Comparison of ENCODE assay signal across 12 cellular contexts in the genomic region with DNA sequence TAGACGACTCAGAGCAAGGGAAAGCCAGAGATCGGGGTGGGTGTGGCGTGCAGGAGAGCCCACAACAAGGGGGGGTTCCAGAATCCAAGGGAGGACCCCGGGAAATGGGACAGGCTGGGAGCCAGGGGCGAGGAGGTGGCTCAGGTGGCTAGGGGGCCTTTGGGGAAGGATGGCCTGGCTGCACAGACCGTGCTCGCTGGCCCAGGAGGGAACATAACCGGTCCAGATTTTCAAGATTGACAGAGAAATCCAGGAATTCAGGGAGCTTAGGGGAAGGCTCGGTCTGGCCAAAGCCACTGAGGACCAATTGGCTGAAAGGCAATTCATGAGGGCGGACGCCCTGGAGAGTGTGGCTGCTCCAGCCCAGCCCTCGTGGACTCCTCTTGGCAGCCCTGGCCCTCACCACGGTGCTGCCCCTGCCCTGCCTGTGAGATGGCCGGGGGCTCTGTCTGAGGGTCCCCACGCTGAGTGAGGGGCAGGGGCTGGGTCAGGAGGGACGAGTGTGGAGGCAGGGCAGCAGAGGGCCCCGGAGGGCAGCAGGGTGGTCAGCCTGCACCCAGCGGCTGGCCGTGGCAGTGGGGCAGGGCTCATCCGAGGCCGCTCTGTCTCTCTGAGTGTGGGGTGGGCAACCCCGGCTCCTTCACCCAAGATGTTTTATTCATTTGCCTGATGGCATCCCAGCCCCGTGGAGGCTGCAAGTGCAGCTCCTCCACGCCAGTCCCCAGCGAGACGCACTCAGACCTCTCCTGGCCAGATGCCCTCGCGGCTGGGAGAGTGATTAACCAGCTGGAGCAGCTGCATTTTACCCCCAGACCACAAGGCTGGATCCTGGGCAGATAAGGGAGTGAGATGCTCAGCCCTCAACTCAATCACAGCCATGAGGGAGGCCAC. TPM values are rescaled to one million over a fixed set of nuclear protein-coding genes. Genes with fewer than 3 reads are reported as not detected.
A peak's percentile ranks its signal among the peaks of the same experiment; 100 is the strongest.
DNase-seq lines count a peak whose midpoint lies in the region; ATAC-seq and TF ChIP-seq lines count a peak whose summit lies in the region.
"Had no signal": no experiment of that assay in that cellular context is flagged by ENCODE, and none has a peak within 500 bp of the region (broad histone marks: within the 10 kb centered on the region; RNA-seq: fewer than 3 reads in every experiment).

No MANE protein-coding gene starts in this region.

- H3K36me3 Mint-ChIP-seq in activated naive CD8-positive, alpha-beta T cell, result no peaks in the 10 kb centered on the region
- no peaks in the 10 kb centered on the region for H3K36me3 Mint-ChIP-seq in activated naive CD8-positive, alpha-beta T cell treated with anti-CD3 and anti-CD28 coated beads, Interleukin-2, amount 50 U/mL, for 24 hours (ENCODE audit: low read depth)
- H3K36me3 Mint-ChIP-seq in stimulated activated naive B cell treated with anti-CD40 and anti-IgM and Interleukin-4, amounts not matched to agents 10 μg/mL and 1 μg/mL and 100 μg/mL, for 72 hours, result no peaks in the 10 kb centered on the region
- no peaks in the 10 kb centered on the region for H3K36me3 Mint-ChIP-seq in activated naive CD4-positive, alpha-beta T cell treated with anti-CD3 and anti-CD28 coated beads for 36 hours (ENCODE audit: low read depth)
- H3K36me3 Mint-ChIP-seq: activated naive CD4-positive, alpha-beta T cell treated with anti-CD3 and anti-CD28 coated beads, Interleukin-2, amount 50 U/mL, for 24 hours had no signal

- intact Hi-C loops in left lung (cut with DNase I), result no loop called here
- intact Hi-C loops in activated naive CD4-positive, alpha-beta T cell treated with anti-CD3 and anti-CD28 coated beads for 36 hours (cut with micrococcal nuclease), result loop anchor here (10.0 kb wide), 1 partner anchor 145 kb away; a partner anchor contains a TSS

- H3K4me1 ChIP-seq in SJCRH30 (peaks cover 10% of the 10 kb centered on the region), left lung (peaks cover 0 to under 1% of the 10 kb centered on the region in 2 donors)
- H3K4me1 ChIP-seq: prostate gland had no signal

- H3K36me3 ChIP-seq in SJCRH30, result no peaks in the 10 kb centered on the region
- H3K36me3 ChIP-seq in left lung, result no peaks in the 10 kb centered on the region
- H3K36me3 ChIP-seq: prostate gland had no signal

- TF ChIP-seq CTCF in left lung (IDR thresholded peaks at IDR 0.05), result no peak

- no peak overlapping the region; the same call in 1 of the 2 replicates for H3K27ac ChIP-seq in SJCRH30
- no peak overlapping the region for H3K27ac ChIP-seq in left lung
- H3K27ac ChIP-seq: prostate gland had no signal

- no peak for ATAC-seq in activated naive CD8-positive, alpha-beta T cell treated with anti-CD3 and anti-CD28 coated beads, Interleukin-2, amount 50 U/mL, for 24 hours
- ATAC-seq in left lung (no peak), GM18873 (IDR thresholded peaks at IDR 0.05; ENCODE audit: low FRiP score, unreplicated experiment) (no peak)
- ATAC-seq in stimulated activated naive B cell treated with anti-CD40 and anti-IgM and Interleukin-4, amounts not matched to agents 10 μg/mL and 1 μg/mL and 100 μg/mL, for 72 hours (replicated peaks), result no peak

- H3K4me3 ChIP-seq in SJCRH30, result no peak overlapping the region
- no peak overlapping the region for H3K4me3 ChIP-seq in left lung
- H3K4me3 ChIP-seq: prostate gland had no signal

- H3K9me3 ChIP-seq in SJCRH30 (replicated peaks) (peaks cover 6% of the 10 kb centered on the region), left lung (peaks cover 0 to 3% of the 10 kb centered on the region in 2 donors)
- H3K9me3 ChIP-seq: prostate gland had no signal

- peaks cover 9% of the 10 kb centered on the region for H3K27me3 Mint-ChIP-seq in activated naive CD8-positive, alpha-beta T cell
- H3K27me3 Mint-ChIP-seq in activated naive CD8-positive, alpha-beta T cell treated with anti-CD3 and anti-CD28 coated beads, Interleukin-2, amount 50 U/mL, for 24 hours, result peaks cover 29% of the 10 kb centered on the region
- peaks cover 41 to 46% of the 10 kb centered on the region in 2 donors for H3K27me3 Mint-ChIP-seq in stimulated activated naive B cell treated with anti-CD40 and anti-IgM and Interleukin-4, amounts not matched to agents 10 μg/mL and 1 μg/mL and 100 μg/mL, for 72 hours
- H3K27me3 Mint-ChIP-seq in activated naive CD4-positive, alpha-beta T cell treated with anti-CD3 and anti-CD28 coated beads for 36 hours (ENCODE audit: low read depth), result peaks cover 16% of the 10 kb centered on the region

- H3K4me1 Mint-ChIP-seq in activated naive CD8-positive, alpha-beta T cell (ENCODE audit: low read depth), result peaks cover 5% of the 10 kb centered on the region
- H3K4me1 Mint-ChIP-seq in activated naive CD8-positive, alpha-beta T cell treated with anti-CD3 and anti-CD28 coated beads, Interleukin-2, amount 50 U/mL, for 24 hours, result no peaks in the 10 kb centered on the region
- peaks cover 0 to 2% of the 10 kb centered on the region in 2 donors for H3K4me1 Mint-ChIP-seq in stimulated activated naive B cell treated with anti-CD40 and anti-IgM and Interleukin-4, amounts not matched to agents 10 μg/mL and 1 μg/mL and 100 μg/mL, for 72 hours
- H3K4me1 Mint-ChIP-seq in activated naive CD4-positive, alpha-beta T cell treated with anti-CD3 and anti-CD28 coated beads for 36 hours (ENCODE audit: low read depth), result no peaks in the 10 kb centered on the region
- H3K4me1 Mint-ChIP-seq: activated naive CD4-positive, alpha-beta T cell treated with anti-CD3 and anti-CD28 coated beads, Interleukin-2, amount 50 U/mL, for 24 hours had no signal

- CTCF ChIA-PET in activated naive CD4-positive, alpha-beta T cell treated with anti-CD3 and anti-CD28 coated beads for 36 hours (lab: Charles Lee), result interaction anchor here (0.9 kb wide), 1 partner anchor 290 kb away, joined by 3 read pairs; no protein-coding TSS in a partner anchor

- H3K4me3 Mint-ChIP-seq in activated naive CD8-positive, alpha-beta T cell, result no peak overlapping the region
- no peak overlapping the region for H3K4me3 Mint-ChIP-seq in activated naive CD8-positive, alpha-beta T cell treated with anti-CD3 and anti-CD28 coated beads, Interleukin-2, amount 50 U/mL, for 24 hours
- no peak overlapping the region for H3K4me3 Mint-ChIP-seq in stimulated activated naive B cell treated with anti-CD40 and anti-IgM and Interleukin-4, amounts not matched to agents 10 μg/mL and 1 μg/mL and 100 μg/mL, for 72 hours
- H3K4me3 Mint-ChIP-seq in activated naive CD4-positive, alpha-beta T cell treated with anti-CD3 and anti-CD28 coated beads for 36 hours, result no peak overlapping the region
- H3K4me3 Mint-ChIP-seq: activated naive CD4-positive, alpha-beta T cell treated with anti-CD3 and anti-CD28 coated beads, Interleukin-2, amount 50 U/mL, for 24 hours had no signal

- H3K9me3 Mint-ChIP-seq in activated naive CD8-positive, alpha-beta T cell (ENCODE audit: low read depth), result no peaks in the 10 kb centered on the region
- H3K9me3 Mint-ChIP-seq in activated naive CD8-positive, alpha-beta T cell treated with anti-CD3 and anti-CD28 coated beads, Interleukin-2, amount 50 U/mL, for 24 hours, result peaks cover 8% of the 10 kb centered on the region
- H3K9me3 Mint-ChIP-seq in stimulated activated naive B cell treated with anti-CD40 and anti-IgM and Interleukin-4, amounts not matched to agents 10 μg/mL and 1 μg/mL and 100 μg/mL, for 72 hours, result peaks cover 0 to 4% of the 10 kb centered on the region in 2 donors
- peaks cover 2% of the 10 kb centered on the region for H3K9me3 Mint-ChIP-seq in activated naive CD4-positive, alpha-beta T cell treated with anti-CD3 and anti-CD28 coated beads for 36 hours
- H3K9me3 Mint-ChIP-seq: activated naive CD4-positive, alpha-beta T cell treated with anti-CD3 and anti-CD28 coated beads, Interleukin-2, amount 50 U/mL, for 24 hours had no signal

- H3K27ac Mint-ChIP-seq in activated naive CD8-positive, alpha-beta T cell, result peak overlapping the region; percentile 29
- no peak overlapping the region for H3K27ac Mint-ChIP-seq in activated naive CD8-positive, alpha-beta T cell treated with anti-CD3 and anti-CD28 coated beads, Interleukin-2, amount 50 U/mL, for 24 hours
- peak overlapping the region; percentile 42 for H3K27ac Mint-ChIP-seq in stimulated activated naive B cell treated with anti-CD40 and anti-IgM and Interleukin-4, amounts not matched to agents 10 μg/mL and 1 μg/mL and 100 μg/mL, for 72 hours
- no peak overlapping the region for H3K27ac Mint-ChIP-seq in activated naive CD4-positive, alpha-beta T cell treated with anti-CD3 and anti-CD28 coated beads for 36 hours

- no peak for DNase-seq in activated naive CD8-positive, alpha-beta T cell treated with anti-CD3 and anti-CD28 coated beads, Interleukin-2, amount 50 U/mL, for 24 hours
- DNase-seq in SJCRH30 (peak; percentile 79 to 81), left lung (peak; percentile 24 to 74), NCI-H510A treated with DMSO at 0.1 percent for 48 hours (lab: John Stamatoyannopoulos, UW) (no peak)
- DNase-seq in stimulated activated naive B cell treated with anti-CD40 and anti-IgM and Interleukin-4, amounts not matched to agents 10 μg/mL and 1 μg/mL and 100 μg/mL, for 72 hours, result no peak
- no peak for DNase-seq in activated naive CD4-positive, alpha-beta T cell treated with anti-CD3 and anti-CD28 coated beads for 36 hours
- DNase-seq: KG1, kidney glomerular epithelial cell had no signal

- H3K27me3 ChIP-seq in SJCRH30 (0 out of 2 replicates have a peak, but pooled peaks cover 10% of the 10 kb centered on the region), left lung (peaks cover 0 to 66% of the 10 kb centered on the region in 2 donors)

RNA-seq across cellular contexts. Expression of a gene that starts 5.6 kb away (rescaled TPM):
- total RNA-seq in SJCRH30 (2014; rRNA removed; shearing (Covaris generic)), result not detected in 2 replicates
- 1 to 10 TPM; 2.4 to 5.7 TPM for total RNA-seq in left lung
- 1 to 10 TPM; 2.5 to 2.8 TPM for total RNA-seq in activated naive CD4-positive, alpha-beta T cell treated with anti-CD3 and anti-CD28 coated beads for 36 hours

Comparison
In these comparisons a context has a peak if more than half of its experiments do, and no peak if none do; other contexts are left out.
1. H3K27ac Mint-ChIP-seq: peak in activated naive CD8-positive, alpha-beta T cell (single experiment) and stimulated activated naive B cell treated with anti-CD40 and anti-IgM and Interleukin-4, amounts not matched to agents 10 μg/mL and 1 μg/mL and 100 μg/mL, for 72 hours (single experiment); none in activated naive CD8-positive, alpha-beta T cell treated with anti-CD3 and anti-CD28 coated beads, Interleukin-2, amount 50 U/mL, for 24 hours (single experiment) and activated naive CD4-positive, alpha-beta T cell treated with anti-CD3 and anti-CD28 coated beads for 36 hours (single experiment).
2. DNase-seq: peak in SJCRH30 (2 of 2) and left lung (2 of 2); none in activated naive CD8-positive, alpha-beta T cell treated with anti-CD3 and anti-CD28 coated beads, Interleukin-2, amount 50 U/mL, for 24 hours (single experiment), stimulated activated naive B cell treated with anti-CD40 and anti-IgM and Interleukin-4, amounts not matched to agents 10 μg/mL and 1 μg/mL and 100 μg/mL, for 72 hours (single experiment), NCI-H510A treated with DMSO at 0.1 percent for 48 hours (single experiment) and activated naive CD4-positive, alpha-beta T cell treated with anti-CD3 and anti-CD28 coated beads for 36 hours (single experiment).